ENCODE assay signal across 37 cellular contexts in the genomic region with DNA sequence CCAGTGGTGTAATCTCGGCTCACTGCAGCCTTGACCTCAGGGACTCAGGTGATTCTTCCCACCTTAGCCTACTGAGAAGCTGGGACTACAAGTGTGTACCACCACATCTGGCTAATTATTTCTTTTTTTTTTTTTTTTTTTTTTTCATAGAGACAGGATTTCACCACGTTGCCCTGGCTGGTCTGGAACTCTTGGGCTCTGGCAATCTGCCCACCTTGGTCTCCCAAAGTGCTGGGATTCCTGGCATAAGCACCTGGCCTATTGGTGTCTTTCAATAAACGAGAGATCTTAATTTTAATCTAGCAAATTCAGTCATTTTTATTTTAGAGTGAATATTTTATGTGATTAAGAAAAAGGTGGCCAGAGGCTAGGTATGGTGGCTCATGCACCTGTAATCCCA. TPM values are rescaled to one million over a fixed set of nuclear protein-coding genes. Genes with fewer than 3 reads are reported as not detected.
"Had no signal": no experiment of that assay in that cellular context is flagged by ENCODE, and none has a peak within 500 bp of the region (broad histone marks: within the 10 kb centered on the region; RNA-seq: fewer than 3 reads in every experiment).

No MANE protein-coding gene starts in this region.

- H2AFZ ChIP-seq: PC-9 had no signal

- H3K4me3 ChIP-seq: K562, PC-9 had no signal

- H3K27ac Mint-ChIP-seq: activated CD4-positive, alpha-beta memory T cell treated with anti-CD3 and anti-CD28 coated beads, Interleukin-2, amount 10 ng/mL, durations not matched to agents 7 days and 5 days; activated CD8-positive, alpha-beta memory T cell treated with anti-CD3 and anti-CD28 coated beads, Interleukin-2, amount 10 ng/mL, durations not matched to agents 7 days and 5 days; activated naive CD4-positive, alpha-beta T cell treated with anti-CD3 and anti-CD28 coated beads, Interleukin-2, amount 10 ng/mL, durations not matched to agents 7 days and 5 days; activated naive CD8-positive, alpha-beta T cell; activated naive CD8-positive, alpha-beta T cell treated with anti-CD3 and anti-CD28 coated beads, Interleukin-2, amount 50 U/mL, for 24 hours had no signal

- DNase-seq: activated CD4-positive, alpha-beta memory T cell treated with anti-CD3 and anti-CD28 coated beads, Interleukin-2, amount 10 ng/mL, durations not matched to agents 7 days and 5 days; activated CD4-positive, alpha-beta T cell treated with anti-CD3 and anti-CD28 coated beads for 1 hour; activated CD4-positive, alpha-beta T cell treated with anti-CD3 and anti-CD28 coated beads for 48 hours; activated CD4-positive, CD25-positive, alpha-beta regulatory T cell; activated CD8-positive, alpha-beta memory T cell treated with anti-CD3 and anti-CD28 coated beads for 24 hours; activated CD8-positive, alpha-beta memory T cell treated with anti-CD3 and anti-CD28 coated beads, Interleukin-2, amount 10 ng/mL, durations not matched to agents 7 days and 5 days; activated effector memory CD4-positive, alpha-beta T cell treated with Interleukin-2 at 50 U/mL for 16 hours; activated naive CD4-positive, alpha-beta T cell treated with anti-CD3 and anti-CD28 coated beads, Interleukin-2, amount 10 ng/mL, durations not matched to agents 7 days and 5 days; activated naive CD8-positive, alpha-beta T cell treated with anti-CD3 and anti-CD28 coated beads, Interleukin-2, amount 50 U/mL, for 24 hours; activated T-cell treated with anti-CD3 and anti-CD28 coated beads, Interleukin-2, amount 50 U/mL, for 48 hours; aorta; brain microvascular endothelial cell; central memory CD4-positive, alpha-beta T cell; IMR-90; NCI-H1092 treated with DMSO at 0.1 percent for 48 hours; NCI-H1436; NCI-H1694; NCI-H1930; NCI-H2081 treated with DMSO at 0.1 percent for 48 hours; NCI-H226; NCI-H446 treated with DMSO at 0.1 percent for 48 hours; NCI-H524; NCI-H69; NCI-H82; NK-92 treated with Interleukin-12 subunit alpha and Interleukin-12 subunit beta, amount 100 ng/mL, for 24 hours; PC-9; SW 1271; T-helper 1 cell; T1000; WERI-Rb-1 had no signal

- H3K27me3 ChIP-seq: brain microvascular endothelial cell had no signal

- FAIRE-seq: K562, RCC 7860 had no signal

- H3K27ac ChIP-seq: brain microvascular endothelial cell, PC-9, RWPE1, WERI-Rb-1 had no signal

- H3K27me3 Mint-ChIP-seq: activated CD4-positive, alpha-beta memory T cell treated with anti-CD3 and anti-CD28 coated beads, Interleukin-2, amount 10 ng/mL, durations not matched to agents 7 days and 5 days; activated CD8-positive, alpha-beta memory T cell treated with anti-CD3 and anti-CD28 coated beads, Interleukin-2, amount 10 ng/mL, durations not matched to agents 7 days and 5 days; activated naive CD4-positive, alpha-beta T cell treated with anti-CD3 and anti-CD28 coated beads, Interleukin-2, amount 10 ng/mL, durations not matched to agents 7 days and 5 days; activated naive CD8-positive, alpha-beta T cell; activated naive CD8-positive, alpha-beta T cell treated with anti-CD3 and anti-CD28 coated beads, Interleukin-2, amount 50 U/mL, for 24 hours had no signal

- H3K9me3 Mint-ChIP-seq: activated CD4-positive, alpha-beta memory T cell treated with anti-CD3 and anti-CD28 coated beads, Interleukin-2, amount 10 ng/mL, durations not matched to agents 7 days and 5 days; activated naive CD4-positive, alpha-beta T cell treated with anti-CD3 and anti-CD28 coated beads, Interleukin-2, amount 10 ng/mL, durations not matched to agents 7 days and 5 days; activated naive CD8-positive, alpha-beta T cell treated with anti-CD3 and anti-CD28 coated beads, Interleukin-2, amount 50 U/mL, for 24 hours had no signal

- H3K36me3 ChIP-seq: WERI-Rb-1 had no signal

- H3K4me3 Mint-ChIP-seq: activated CD4-positive, alpha-beta memory T cell treated with anti-CD3 and anti-CD28 coated beads, Interleukin-2, amount 10 ng/mL, durations not matched to agents 7 days and 5 days; activated CD8-positive, alpha-beta memory T cell treated with anti-CD3 and anti-CD28 coated beads, Interleukin-2, amount 10 ng/mL, durations not matched to agents 7 days and 5 days; activated naive CD4-positive, alpha-beta T cell treated with anti-CD3 and anti-CD28 coated beads, Interleukin-2, amount 10 ng/mL, durations not matched to agents 7 days and 5 days; activated naive CD8-positive, alpha-beta T cell; activated naive CD8-positive, alpha-beta T cell treated with anti-CD3 and anti-CD28 coated beads, Interleukin-2, amount 50 U/mL, for 24 hours had no signal

- H3K4me2 ChIP-seq: PC-9 had no signal

- ATAC-seq: activated CD8-positive, alpha-beta memory T cell treated with anti-CD3 and anti-CD28 coated beads, Interleukin-2, amount 10 ng/mL, durations not matched to agents 7 days and 5 days; activated naive CD8-positive, alpha-beta T cell treated with anti-CD3 and anti-CD28 coated beads, Interleukin-2, amount 50 U/mL, for 24 hours; K562; Right ventricle myocardium inferior had no signal

RNA-seq across cellular contexts. Expression of gene TSSK2, which starts 49.0 kb away (rescaled TPM):
- total RNA-seq: activated CD4-positive, alpha-beta memory T cell treated with anti-CD3 and anti-CD28 coated beads, Interleukin-2, amount 10 ng/mL, durations not matched to agents 7 days and 5 days; activated CD8-positive, alpha-beta memory T cell treated with anti-CD3 and anti-CD28 coated beads, Interleukin-2, amount 10 ng/mL, durations not matched to agents 7 days and 5 days; aorta; IMR-90; K562; M059J; PC-9; Right ventricle myocardium inferior; T-helper 2 cell treated with Interferon-gamma antibody and Interleukin-4, amounts not matched to agents 100 ng/mL and 5 ng/mL, for 36 hours had no signal
- polyA plus RNA-seq: IMR-90 had no signal
